In genomic region chr6:139533573-139534471, GRCh38 we compare ENCODE assay signal across 8 cellular contexts.
DNase-seq lines count a peak whose midpoint lies in the region; ATAC-seq and TF ChIP-seq lines count a peak whose summit lies in the region.

No MANE protein-coding gene starts in this region.

- dilution Hi-C loops in IMR-90 (cut with HindIII; ENCODE audit: low sequenced_read_pairs, unreplicated experiment) = no loop called here

- 50% methylated on average over 1 of the region's 11 CpGs; no CpG with 5 or more reads in 1 of the 2 experiments for WGBS in IMR-90 (ENCODE audit: extremely low coverage in 2 of 2, insufficient read length in 1 of 2), 2 experiments
- WGBS in mesenchymal stem cell = 48% methylated on average over 5 of the region's 11 CpGs

- H3K4me1 ChIP-seq in IMR-90 (ENCODE audit: control insufficient read depth, insufficient read depth, low read length) (peaks cover 14% of the 10 kb centered on the region), mesenchymal stem cell (ENCODE audit: control insufficient read depth, insufficient read depth, low read depth, low read length) (peaks cover 16% of the 10 kb centered on the region)

- H3K9ac ChIP-seq in IMR-90 (ENCODE audit: low read depth, low read length) (peak overlapping the region; percentile 33; the same call in 1 of the 2 replicates), mesenchymal stem cell (ENCODE audit: low read length) (peak overlapping the region; percentile 57)

- H3K9me3 ChIP-seq in CD4-positive, alpha-beta T cell (ENCODE audit: control insufficient read depth, low read length) = no peaks in the 10 kb centered on the region
- H3K9me3 ChIP-seq in IMR-90 (ENCODE audit: control insufficient read depth, insufficient read depth, low read length) = no peaks in the 10 kb centered on the region
- no peaks in the 10 kb centered on the region for H3K9me3 ChIP-seq in mesenchymal stem cell (ENCODE audit: control insufficient read depth, low read length)

- H4K91ac ChIP-seq in IMR-90 (ENCODE audit: insufficient read depth, low read depth, low read length) = peak overlapping the region; percentile 89
- peak overlapping the region; percentile 48 for H4K91ac ChIP-seq in mesenchymal stem cell (ENCODE audit: low read length)

- peak overlapping the region; percentile 84 for H2BK20ac ChIP-seq in IMR-90 (ENCODE audit: low read depth, low read length)

- CTCF ChIA-PET in CD4-positive, alpha-beta T cell (lab: Charles Lee) = interaction anchor here (0.9 kb wide), 1 partner anchor 161 kb away, joined by 3 read pairs; no protein-coding TSS in a partner anchor
- CTCF ChIA-PET in IMR-90 (lab: Yijun Ruan, JAX) = interaction anchor here (0.6 to 0.7 kb wide), 2 partner anchors 17 to 169 kb away, joined by 3 to 4 read pairs; no protein-coding TSS in a partner anchor

- POLR2A ChIA-PET in CD4-positive, alpha-beta T cell (lab: Charles Lee) = interaction anchor here (3.1 kb wide), 1 partner anchor 159 kb away, joined by 25 read pairs; the partner anchor contains the start of gene CITED2
- POLR2A ChIA-PET in IMR-90 (lab: Charles Lee; ENCODE audit: unreplicated experiment) = no interaction called here

- H3K27me3 Mint-ChIP-seq in CD4-positive, alpha-beta T cell = no peaks in the 10 kb centered on the region

- H2BK5ac ChIP-seq in IMR-90 (ENCODE audit: low read depth, low read length, poor library complexity, severe bottlenecking) (peak overlapping the region; percentile 88), mesenchymal stem cell (ENCODE audit: low read depth, low read length, poor library complexity, severe bottlenecking) (peak overlapping the region; percentile 50)

- peak overlapping the region; percentile 66 for H3K23ac ChIP-seq in IMR-90 (ENCODE audit: low read depth, low read length)
- peak overlapping the region in 1 of 2 experiments; percentile 14 for H3K23ac ChIP-seq in mesenchymal stem cell (ENCODE audit: low read length in 2 of 2)

- no peak for TF ChIP-seq CTCF in CD4-positive, alpha-beta T cell (IDR thresholded peaks at IDR 0.05)
- no peak for TF ChIP-seq CTCF in IMR-90 (conservative IDR thresholded peaks at IDR 0.05; ENCODE audit: low read depth, low read length)
- TF ChIP-seq CTCF in brain microvascular endothelial cell (IDR thresholded peaks at IDR 0.05; ENCODE audit: low read depth, low read length, missing control alignments) = no peak

- no peak for ATAC-seq in CD4-positive, alpha-beta T cell (ENCODE audit: poor library complexity)
- peak; percentile 89 for ATAC-seq in IMR-90 (ENCODE audit: low read depth)
- no peak for ATAC-seq in GM18505 (IDR thresholded peaks at IDR 0.05; ENCODE audit: unreplicated experiment)
- no peak for ATAC-seq in GM19452 (IDR thresholded peaks at IDR 0.05; ENCODE audit: unreplicated experiment)

- H3K14ac ChIP-seq in IMR-90 (replicated peaks; ENCODE audit: low read depth, low read length) (peak overlapping the region; percentile 82), mesenchymal stem cell (ENCODE audit: low read length in 2 of 2) (peak overlapping the region in 1 of 2 experiments; percentile 53)

- no peaks in the 10 kb centered on the region for H4K20me1 ChIP-seq in IMR-90 (ENCODE audit: insufficient read depth, low read length)

- no peak overlapping the region for H2AK9ac ChIP-seq in IMR-90 (replicated peaks; ENCODE audit: low read depth, low read length, poor library complexity)

- DNase-seq in CD4-positive, alpha-beta T cell = no peak
- DNase-seq in IMR-90 (peak; percentile 83), brain microvascular endothelial cell (peak; percentile 63), mesenchymal stem cell (peak; percentile 92), Ammon's horn (ENCODE audit: low spot score) (no peak)
- no peak for DNase-seq in effector CD4-positive, alpha-beta T cell

- H3K36me3 ChIP-seq in IMR-90 (ENCODE audit: control insufficient read depth, insufficient read depth, low read length) = no peaks in the 10 kb centered on the region
- no peaks in the 10 kb centered on the region for H3K36me3 ChIP-seq in brain microvascular endothelial cell (replicated peaks)
- no peaks in the 10 kb centered on the region for H3K36me3 ChIP-seq in mesenchymal stem cell (ENCODE audit: control insufficient read depth in 1 of 2, insufficient read depth in 2 of 2, low read depth in 1 of 2, low read length in 2 of 2)

- peak overlapping the region; percentile 93 for H3K4ac ChIP-seq in IMR-90 (ENCODE audit: low read depth, low read length)
- H3K4ac ChIP-seq in mesenchymal stem cell (ENCODE audit: low read depth in 1 of 2, low read length in 2 of 2) = peak overlapping the region; percentile 79 to 99

- intact Hi-C loops in CD4-positive, alpha-beta T cell (cut with DNase I, micrococcal nuclease) = no loop called here
- intact Hi-C loops in IMR-90 (cut with micrococcal nuclease) = loop anchor here (5.0 to 10.0 kb wide), 2 partner anchors 43 to 521 kb away; no protein-coding TSS in a partner anchor

- H2AFZ ChIP-seq in IMR-90 (replicated peaks; ENCODE audit: low read length, poor library complexity) = peak overlapping the region; percentile 88
- no peak overlapping the region for H2AFZ ChIP-seq in mesenchymal stem cell (ENCODE audit: low read depth, low read length)

- peak overlapping the region; percentile 97 for H2BK15ac ChIP-seq in IMR-90 (ENCODE audit: low read depth, low read length)
- H2BK15ac ChIP-seq in mesenchymal stem cell (ENCODE audit: low read depth, poor library complexity, severe bottlenecking) = no peak overlapping the region

- H2BK120ac ChIP-seq in IMR-90 (ENCODE audit: low read depth, low read length) (peak overlapping the region; percentile 93), mesenchymal stem cell (ENCODE audit: low read depth, low read length) (peak overlapping the region; percentile 89)

- peak overlapping the region; percentile 18 for H3K27ac ChIP-seq in CD4-positive, alpha-beta T cell (ENCODE audit: low read depth, low read length)
- H3K27ac ChIP-seq in IMR-90 (ENCODE audit: insufficient read depth, low read length) (peak overlapping the region; percentile 88), brain microvascular endothelial cell (peak overlapping the region; percentile 71), mesenchymal stem cell (ENCODE audit: low read length, poor library complexity, severe bottlenecking) (peak overlapping the region; percentile 55)

- no peak for TF ChIP-seq POLR2A in IMR-90 (IDR thresholded peaks at IDR 0.05; ENCODE audit: low read depth, low read length)
- TF ChIP-seq POLR2A in GM18505 (IDR thresholded peaks at IDR 0.05; ENCODE audit: borderline replicate concordance, extremely low read depth, insufficient read depth, insufficient read length) = no peak

- no peaks in the 10 kb centered on the region for H3K27me3 ChIP-seq in CD4-positive, alpha-beta T cell (ENCODE audit: control insufficient read depth, insufficient read depth, low read length)
- no peaks in the 10 kb centered on the region for H3K27me3 ChIP-seq in IMR-90 (ENCODE audit: control insufficient read depth, insufficient read depth, low read length)
- H3K27me3 ChIP-seq in brain microvascular endothelial cell (replicated peaks) = no peaks in the 10 kb centered on the region
- no peaks in the 10 kb centered on the region for H3K27me3 ChIP-seq in mesenchymal stem cell (ENCODE audit: control insufficient read depth in 1 of 2, insufficient read depth in 1 of 2, low read length in 2 of 2)

- peak overlapping the region; percentile 57 for H4K5ac ChIP-seq in IMR-90 (ENCODE audit: low read depth, low read length)

- peaks cover 53% of the 10 kb centered on the region for H3K4me1 Mint-ChIP-seq in CD4-positive, alpha-beta T cell (ENCODE audit: low read depth)

- H3K79me1 ChIP-seq in IMR-90 (ENCODE audit: low read depth in 1 of 2, low read length in 2 of 2) (no peaks in the 10 kb centered on the region), mesenchymal stem cell (replicated peaks; ENCODE audit: low read length, poor library complexity, severe bottlenecking) (no peaks in the 10 kb centered on the region)

- H3K4me3 ChIP-seq in IMR-90 (ENCODE audit: insufficient read depth, low read depth, low read length) (no peak overlapping the region), brain microvascular endothelial cell (ENCODE audit: low read depth, low read length) (no peak overlapping the region), mesenchymal stem cell (ENCODE audit: insufficient read depth in 1 of 2, low read depth in 1 of 2, low read length in 2 of 2) (peak overlapping the region in 1 of 2 experiments; percentile 5)

- peak overlapping the region; percentile 32 for H3K4me3 Mint-ChIP-seq in CD4-positive, alpha-beta T cell

- H3K4me2 ChIP-seq in IMR-90 (ENCODE audit: low read depth, low read length) (no peak overlapping the region; the same call in 1 of the 2 replicates), mesenchymal stem cell (ENCODE audit: low read length, poor library complexity, severe bottlenecking) (no peak overlapping the region)

- H3K9me3 Mint-ChIP-seq in CD4-positive, alpha-beta T cell = no peaks in the 10 kb centered on the region

- H3K27ac Mint-ChIP-seq in CD4-positive, alpha-beta T cell = peak overlapping the region; percentile 76

- H2AK5ac ChIP-seq in IMR-90 (ENCODE audit: low read depth, low read length) (peak overlapping the region; percentile 86), mesenchymal stem cell (ENCODE audit: low read length, severe bottlenecking) (peak overlapping the region; percentile 15)

- no peak for TF ChIP-seq RAD21 in IMR-90 (IDR thresholded peaks at IDR 0.05; ENCODE audit: low read length)

- peak overlapping the region; percentile 4 to 99 for H2BK12ac ChIP-seq in mesenchymal stem cell (ENCODE audit: low read length in 2 of 2)

- in situ Hi-C loops in IMR-90 (cut with MboI; ENCODE audit: low sequenced_read_pairs) = no loop called here
- in situ Hi-C loops in brain microvascular endothelial cell (cut with HindIII; ENCODE audit: low pct_ligation_motif_present, low sequenced_read_pairs) = no loop called here

- peak overlapping the region; percentile 48 for H3K56ac ChIP-seq in IMR-90 (ENCODE audit: extremely low read depth, insufficient read depth, low read length)

- no peaks in the 10 kb centered on the region for H3K36me3 Mint-ChIP-seq in CD4-positive, alpha-beta T cell (ENCODE audit: low read depth)

- peak overlapping the region; percentile 86 to 88 for H4K8ac ChIP-seq in IMR-90 (ENCODE audit: low read depth in 2 of 2, low read length in 2 of 2)
- H4K8ac ChIP-seq in mesenchymal stem cell (ENCODE audit: low read length) = peak overlapping the region; percentile 67

- H3K9me1 ChIP-seq in IMR-90 (ENCODE audit: insufficient read depth, low read length) = peaks cover 18% of the 10 kb centered on the region

- peak overlapping the region; percentile 66 for H3K18ac ChIP-seq in IMR-90 (ENCODE audit: low read depth, low read length)
- H3K18ac ChIP-seq in mesenchymal stem cell (ENCODE audit: low read depth in 1 of 2, low read length in 2 of 2) = peak overlapping the region; percentile 65 to 96

- BruUV-seq in IMR-90 (replicated peaks; lab: Mats Ljungman, UMichigan) = no TSS peak

TF ChIP-seq in IMR-90, 13 proteins besides CTCF, POLR2A, EP300 and RAD21 (continues in another document):
- TF ChIP-seq MAFK (IDR thresholded peaks at IDR 0.05; ENCODE audit: low read depth, low read length) (0 out of 2 replicates have a peak, but pooled peaks have one; percentile 18), FOS (IDR thresholded peaks at IDR 0.05; ENCODE audit: low read depth, low read length) (0 out of 2 replicates have a peak, but pooled peaks have one; percentile 10), CEBPB (IDR thresholded peaks at IDR 0.05; ENCODE audit: low read depth, low read length) (peak; percentile 91), NFE2L2 (IDR thresholded peaks at IDR 0.05; ENCODE audit: low read depth, low read length) (peak; percentile 71)

Comparison
In these comparisons a context has a peak if more than half of its experiments do, and no peak if none do; other contexts are left out.
1. DNase-seq: peak in IMR-90 (single experiment), brain microvascular endothelial cell (single experiment) and mesenchymal stem cell (single experiment); none in CD4-positive, alpha-beta T cell (0 of 10), effector CD4-positive, alpha-beta T cell (single experiment) and Ammon's horn (single experiment).
2. H3K27ac ChIP-seq: peak in every context shown above with its lines; median percentile 88 in IMR-90; 71 in brain microvascular endothelial cell; 55 in mesenchymal stem cell; 18 in CD4-positive, alpha-beta T cell.